ENCODE assay signal across 10 cellular contexts in the genomic region with DNA sequence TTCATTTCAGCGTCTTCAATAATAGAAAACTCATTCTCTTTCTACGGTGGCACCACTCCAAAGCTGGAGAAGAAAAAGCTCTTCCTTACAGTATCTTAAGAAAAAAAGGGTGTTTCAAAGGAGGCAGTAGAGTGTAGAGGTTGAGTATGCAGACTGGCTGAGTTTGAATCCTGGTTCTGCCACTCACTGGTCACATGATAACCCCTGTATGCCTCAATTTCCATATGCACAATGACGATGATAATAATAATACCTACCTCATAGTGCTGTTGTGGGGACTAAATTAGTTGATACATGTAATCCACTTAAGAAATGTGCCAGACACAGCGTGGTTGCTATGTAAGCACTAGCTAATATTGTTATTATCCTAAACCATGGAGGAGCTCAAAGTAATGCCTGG. TPM values are rescaled to one million over a fixed set of nuclear protein-coding genes. Genes with fewer than 3 reads are reported as not detected.
A peak's percentile ranks its signal among the peaks of the same experiment; 100 is the strongest.
DNase-seq lines count a peak whose midpoint lies in the region; ATAC-seq and TF ChIP-seq lines count a peak whose summit lies in the region.
"Had no signal": no experiment of that assay in that cellular context is flagged by ENCODE, and none has a peak within 500 bp of the region (broad histone marks: within the 10 kb centered on the region; RNA-seq: fewer than 3 reads in every experiment).

No MANE protein-coding gene starts in this region.

- peak overlapping the region; percentile 91 for H3K4me2 ChIP-seq in DND-41 (ENCODE audit: insufficient read depth, low read length)

- TF ChIP-seq CTCF in DND-41 (IDR thresholded peaks at IDR 0.05; ENCODE audit: borderline replicate concordance, extremely low read depth, low read length, poor library complexity, severe bottlenecking) (no peak), prostate gland (IDR thresholded peaks at IDR 0.05) (no peak)

- H3K4me3 ChIP-seq in DND-41 (ENCODE audit: low read depth in 1 of 2, low read length in 2 of 2): peak overlapping the region in 1 of 2 experiments; percentile 93; a peak in 1 of 4 replicates
- H3K4me3 ChIP-seq in NT2/D1 (ENCODE audit: insufficient read length, low read depth): peak overlapping the region; percentile 90
- peak overlapping the region; percentile 76 for H3K4me3 ChIP-seq in endocrine pancreas (ENCODE audit: control insufficient read depth, insufficient read depth, low read length)
- H3K4me3 ChIP-seq in prostate gland: no peak overlapping the region

- H3K79me2 ChIP-seq in DND-41 (ENCODE audit: insufficient read depth, low read length): peaks cover 99% of the 10 kb centered on the region

- H3K27ac ChIP-seq in DND-41 (ENCODE audit: low read length): peak overlapping the region; percentile 99
- peak overlapping the region; percentile 99 to 100 for H3K27ac ChIP-seq in prostate gland

- H3K36me3 ChIP-seq in DND-41 (ENCODE audit: insufficient read depth, low read length): peaks cover 43% of the 10 kb centered on the region
- peaks cover 12% of the 10 kb centered on the region for H3K36me3 ChIP-seq in NT2/D1 (ENCODE audit: insufficient read depth, insufficient read length, low read length)
- H3K36me3 ChIP-seq in endocrine pancreas (ENCODE audit: control insufficient read depth, insufficient read depth, low read length): no peaks in the 10 kb centered on the region
- H3K36me3 ChIP-seq in prostate gland: no peaks in the 10 kb centered on the region
- H3K36me3 ChIP-seq: pancreas had no signal

- H3K4me1 ChIP-seq in DND-41 (ENCODE audit: insufficient read depth, low read length) (peaks cover 21% of the 10 kb centered on the region), NT2/D1 (ENCODE audit: insufficient read depth, insufficient read length) (peaks cover 6% of the 10 kb centered on the region), endocrine pancreas (ENCODE audit: control insufficient read depth, insufficient read depth, low read length) (peaks cover 10% of the 10 kb centered on the region), prostate gland (replicated peaks) (peaks cover 18% of the 10 kb centered on the region)

- H3K9me3 ChIP-seq in DND-41 (ENCODE audit: insufficient read depth, low read length, severe bottlenecking): no peaks in the 10 kb centered on the region
- H3K9me3 ChIP-seq in NT2/D1 (ENCODE audit: insufficient read depth, low read length): no peaks in the 10 kb centered on the region
- H3K9me3 ChIP-seq in endocrine pancreas (ENCODE audit: control insufficient read depth, low read length): no peaks in the 10 kb centered on the region
- H3K9me3 ChIP-seq in prostate gland: no peaks in the 10 kb centered on the region
- H3K9me3 ChIP-seq: pancreas had no signal

- no peak for ATAC-seq in DND-41 (ENCODE audit: insufficient read depth, low read depth)
- no peak for ATAC-seq in HG03135 (IDR thresholded peaks at IDR 0.05; ENCODE audit: unreplicated experiment)

- H3K9ac ChIP-seq in DND-41 (ENCODE audit: low read depth, low read length) (no peak overlapping the region), NT2/D1 (ENCODE audit: insufficient read length, low read depth) (no peak overlapping the region), endocrine pancreas (ENCODE audit: control insufficient read depth, insufficient read depth, low read length) (peak overlapping the region; percentile 10)

- H2AFZ ChIP-seq in DND-41 (ENCODE audit: low read depth, low read length): no peak overlapping the region

- no peak for TF ChIP-seq POLR2A in prostate gland (IDR thresholded peaks at IDR 0.05)

- intact Hi-C loops in prostate gland (cut with DNase I): loop anchor here (5.0 kb wide), 2 partner anchors 84 to 539 kb away; partner anchors contain the start of gene FEM1B

- peaks cover 59% of the 10 kb centered on the region for H4K20me1 ChIP-seq in DND-41 (ENCODE audit: insufficient read depth, low read length)

- DNase-seq in DND-41: no peak
- DNase-seq in NT2/D1 (ENCODE audit: low read depth, low spot score): no peak
- no peak for DNase-seq in prostate gland (ENCODE audit: low spot score)
- no peak for DNase-seq in SHP77 (lab: John Stamatoyannopoulos, UW)
- DNase-seq in SW480 (ENCODE audit: low spot score): no peak
- DNase-seq in kidney glomerular epithelial cell (lab: John Stamatoyannopoulos, UW): no peak
- DNase-seq: NCI-H2171 treated with DMSO at 0.1 percent for 48 hours had no signal

- 81% methylated on average over 4 of the region's 4 CpGs for WGBS in prostate gland

- H3K27me3 ChIP-seq in DND-41 (ENCODE audit: insufficient read depth, low read length, poor library complexity) (no peaks in the 10 kb centered on the region), NT2/D1 (ENCODE audit: insufficient read depth, insufficient read length) (no peaks in the 10 kb centered on the region), endocrine pancreas (ENCODE audit: control insufficient read depth, insufficient read depth, low read length) (no peaks in the 10 kb centered on the region), prostate gland (replicated peaks; ENCODE audit: insufficient read depth) (no peaks in the 10 kb centered on the region)
- H3K27me3 ChIP-seq: pancreas had no signal

RNA-seq across cellular contexts. Expression of gene ANP32A, which starts 4.5 kb away (rescaled TPM):
- total RNA-seq in prostate gland: 10 to 100 TPM; 52.6 to 70.8 TPM

Comparison
In these comparisons a context has a peak if more than half of its experiments do, and no peak if none do; other contexts are left out.
1. H3K4me3 ChIP-seq: peak in NT2/D1 (single experiment) and endocrine pancreas (single experiment); none in prostate gland (0 of 2).